ENCODE assay signal across 17 cellular contexts in the genomic region with DNA sequence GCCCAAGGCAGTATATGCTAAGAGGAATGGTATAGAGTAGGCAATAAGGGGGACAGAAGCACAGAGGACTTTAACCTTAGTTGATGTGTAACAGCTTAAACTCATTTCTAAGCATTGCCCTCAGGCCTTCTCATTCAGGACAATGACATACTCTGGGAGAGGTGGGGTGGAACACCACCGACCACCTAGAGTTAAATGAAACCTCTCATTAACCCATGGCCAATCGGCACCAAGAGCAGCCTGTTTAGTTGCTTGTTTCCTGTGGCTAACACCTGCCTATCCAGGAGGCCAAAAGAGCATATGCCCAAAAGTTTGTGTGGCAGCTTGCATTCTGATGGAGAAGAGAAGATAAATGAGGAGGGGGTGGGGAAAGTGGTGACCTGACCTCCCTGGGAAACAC. TPM values are rescaled to one million over a fixed set of nuclear protein-coding genes. Genes with fewer than 3 reads are reported as not detected.
DNase-seq lines count a peak whose midpoint lies in the region; ATAC-seq, FAIRE-seq and TF ChIP-seq lines count a peak whose summit lies in the region.
"Had no signal": no experiment of that assay in that cellular context is flagged by ENCODE, and none has a peak within 500 bp of the region (broad histone marks: within the 10 kb centered on the region; RNA-seq: fewer than 3 reads in every experiment).

No MANE protein-coding gene starts in this region.

- peak overlapping the region; percentile 33 for H3K4me3 Mint-ChIP-seq in Caco-2 (ENCODE audit: unreplicated experiment)
- H3K4me3 Mint-ChIP-seq in WTC11 = no peak overlapping the region
- peak overlapping the region in 2 of 3 experiments; percentile 9 to 47 for H3K4me3 Mint-ChIP-seq in nephron
- H3K4me3 Mint-ChIP-seq: CD4-positive, alpha-beta T cell had no signal

- H3K4me1 ChIP-seq in Caco-2 = peaks cover 34% of the 10 kb centered on the region
- H3K4me1 ChIP-seq: HAP-1 had no signal

- intact Hi-C loops in Caco-2 (cut with micrococcal nuclease; ENCODE audit: unreplicated experiment) = loop anchor here (1.0 kb wide), 1 partner anchor 29 kb away; no protein-coding TSS in a partner anchor

- no peak for TF ChIP-seq CTCF in Caco-2 (IDR thresholded peaks at IDR 0.05; ENCODE audit: insufficient read depth in 1 of 2, low read depth in 1 of 2, low read length in 1 of 2, severe bottlenecking in 1 of 2, unreplicated experiment in 1 of 2)
- no peak for TF ChIP-seq CTCF in WTC11 (IDR thresholded peaks at IDR 0.05)
- TF ChIP-seq CTCF in nephron (IDR thresholded peaks at IDR 0.05; ENCODE audit: unreplicated experiment in 3 of 3) = no peak

- H3K27me3 Mint-ChIP-seq in Caco-2 (ENCODE audit: insufficient read depth, unreplicated experiment) (no peaks in the 10 kb centered on the region), WTC11 (ENCODE audit: low read depth) (peaks cover 7% of the 10 kb centered on the region), nephron (ENCODE audit: low read depth) (no peaks in the 10 kb centered on the region)
- H3K27me3 Mint-ChIP-seq: CD4-positive, alpha-beta T cell had no signal

- ATAC-seq in WTC11 (peak; percentile 58), HG03045 (IDR thresholded peaks at IDR 0.05; ENCODE audit: unreplicated experiment) (no peak)
- ATAC-seq: HepG2 had no signal

- DNase-seq in Caco-2 = peak in 1 of 2 experiments; percentile 14
- peak; percentile 37 for DNase-seq in DMS 273 treated with DMSO at 0.1 percent for 48 hours (lab: John Stamatoyannopoulos, UW)
- no peak for DNase-seq in WTC11 (ENCODE audit: low spot score)
- no peak for DNase-seq in GM12891 (ENCODE audit: insufficient read length, low spot score)
- DNase-seq in NCI-H2196 treated with DMSO at 0.1 percent for 48 hours (lab: John Stamatoyannopoulos, UW; ENCODE audit: unreplicated experiment) = no peak
- no peak for DNase-seq in NCI-H1436 (lab: John Stamatoyannopoulos, UW)
- DNase-seq: ACHN; CD4-positive, alpha-beta T cell; DMS53 had no signal

- no peaks in the 10 kb centered on the region for H3K9me3 Mint-ChIP-seq in Caco-2 (ENCODE audit: unreplicated experiment)
- no peaks in the 10 kb centered on the region for H3K9me3 Mint-ChIP-seq in WTC11
- H3K9me3 Mint-ChIP-seq in nephron = no peaks in the 10 kb centered on the region
- H3K9me3 Mint-ChIP-seq: CD4-positive, alpha-beta T cell had no signal

- POLR2A ChIA-PET in Caco-2 (lab: Charles Lee) (no interaction called here), WTC11 (lab: Charles Lee) (no interaction called here)

- H3K36me3 ChIP-seq in Caco-2 (ENCODE audit: control insufficient read depth, insufficient read depth, low read length) = no peaks in the 10 kb centered on the region
- H3K36me3 ChIP-seq: BLaER1 treated with 17β-estradiol and CSF1 and Interleukin-3, amounts not matched to agents 10 nM and 100 nM; HAP-1 had no signal

- H3K4me3 ChIP-seq in Caco-2 (ENCODE audit: low read depth, low read length) = no peak overlapping the region
- H3K4me3 ChIP-seq: BLaER1 treated with 17β-estradiol and CSF1 and Interleukin-3, amounts not matched to agents 10 nM and 100 nM; HAP-1 had no signal

- CTCF ChIA-PET in Caco-2 (lab: Charles Lee) (interaction anchor here (1.7 kb wide), 1 partner anchor 17 kb away, joined by 5 read pairs; no protein-coding TSS in a partner anchor), WTC11 (lab: Charles Lee) (no interaction called here)

- H3K9me3 ChIP-seq in Caco-2 = no peaks in the 10 kb centered on the region
- H3K9me3 ChIP-seq: BLaER1 treated with 17β-estradiol and CSF1 and Interleukin-3, amounts not matched to agents 10 nM and 100 nM; HAP-1 had no signal

- no peaks in the 10 kb centered on the region for H3K27me3 ChIP-seq in Caco-2 (replicated peaks; ENCODE audit: control insufficient read depth, insufficient read depth, low read length)

- H3K27ac Mint-ChIP-seq in Caco-2 (ENCODE audit: unreplicated experiment) (peak overlapping the region; percentile 75), WTC11 (no peak overlapping the region), nephron (peak overlapping the region; percentile 96 to 98 (median 97))
- H3K27ac Mint-ChIP-seq: CD4-positive, alpha-beta T cell had no signal

- H3K4me1 Mint-ChIP-seq in Caco-2 (ENCODE audit: low read depth, unreplicated experiment) (peaks cover 32% of the 10 kb centered on the region), WTC11 (peaks cover 12% of the 10 kb centered on the region), nephron (peaks cover 62% of the 10 kb centered on the region)

- H3K36me3 Mint-ChIP-seq in Caco-2 (ENCODE audit: insufficient read depth, unreplicated experiment) (no peaks in the 10 kb centered on the region), WTC11 (no peaks in the 10 kb centered on the region), nephron (ENCODE audit: low read depth) (no peaks in the 10 kb centered on the region)

- no TSS peak for BruUV-seq in Caco-2 (replicated peaks; lab: Mats Ljungman, UMichigan)

- no peak for TF ChIP-seq POLR2A in GM12891 (IDR thresholded peaks at IDR 0.05; ENCODE audit: low read depth, low read length)

- FAIRE-seq in GM12891 (lab: Jason Lieb, UNC) = no peak
- FAIRE-seq: D721Med, H1, HepG2, HTR-8/SVneo had no signal

TF ChIP-seq in WTC11, 78 proteins besides CTCF, POLR2A, EP300 and RAD21 (continues in another document):
- TF ChIP-seq, protein P1, sequence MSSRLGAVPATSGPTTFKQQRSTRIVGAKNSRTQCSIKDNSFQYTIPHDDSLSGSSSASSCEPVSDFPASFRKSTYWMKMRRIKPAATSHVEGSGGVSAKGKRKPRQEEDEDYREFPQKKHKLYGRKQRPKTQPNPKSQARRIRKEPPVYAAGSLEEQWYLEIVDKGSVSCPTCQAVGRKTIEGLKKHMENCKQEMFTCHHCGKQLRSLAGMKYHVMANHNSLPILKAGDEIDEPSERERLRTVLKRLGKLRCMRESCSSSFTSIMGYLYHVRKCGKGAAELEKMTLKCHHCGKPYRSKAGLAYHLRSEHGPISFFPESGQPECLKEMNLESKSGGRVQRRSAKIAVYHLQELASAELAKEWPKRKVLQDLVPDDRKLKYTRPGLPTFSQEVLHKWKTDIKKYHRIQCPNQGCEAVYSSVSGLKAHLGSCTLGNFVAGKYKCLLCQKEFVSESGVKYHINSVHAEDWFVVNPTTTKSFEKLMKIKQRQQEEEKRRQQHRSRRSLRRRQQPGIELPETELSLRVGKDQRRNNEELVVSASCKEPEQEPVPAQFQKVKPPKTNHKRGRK (CRISPR knock-in tag; IDR thresholded peaks at IDR 0.05; ENCODE audit: borderline replicate concordance) = no peak
- TF ChIP-seq ETV6 (CRISPR knock-in tag; IDR thresholded peaks at IDR 0.05) (no peak), ZBTB21 (CRISPR knock-in tag; IDR thresholded peaks at IDR 0.05; ENCODE audit: borderline replicate concordance) (no peak), TCF7 (CRISPR knock-in tag; IDR thresholded peaks at IDR 0.05; ENCODE audit: low read depth) (no peak), ELF4 (CRISPR knock-in tag; IDR thresholded peaks at IDR 0.05; ENCODE audit: low read depth) (no peak)
- TF ChIP-seq, protein P2, sequence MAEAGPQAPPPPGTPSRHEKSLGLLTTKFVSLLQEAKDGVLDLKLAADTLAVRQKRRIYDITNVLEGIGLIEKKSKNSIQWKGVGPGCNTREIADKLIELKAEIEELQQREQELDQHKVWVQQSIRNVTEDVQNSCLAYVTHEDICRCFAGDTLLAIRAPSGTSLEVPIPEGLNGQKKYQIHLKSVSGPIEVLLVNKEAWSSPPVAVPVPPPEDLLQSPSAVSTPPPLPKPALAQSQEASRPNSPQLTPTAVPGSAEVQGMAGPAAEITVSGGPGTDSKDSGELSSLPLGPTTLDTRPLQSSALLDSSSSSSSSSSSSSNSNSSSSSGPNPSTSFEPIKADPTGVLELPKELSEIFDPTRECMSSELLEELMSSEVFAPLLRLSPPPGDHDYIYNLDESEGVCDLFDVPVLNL (CRISPR knock-in tag; IDR thresholded peaks at IDR 0.05; ENCODE audit: borderline replicate concordance, low read depth) = no peak

TF ChIP-seq in GM12891, 5 proteins besides CTCF, POLR2A, EP300 and RAD21:
- TF ChIP-seq TAF1 (IDR thresholded peaks at IDR 0.05; ENCODE audit: low read depth, low read length) (no peak), POU2F2 (IDR thresholded peaks at IDR 0.05; ENCODE audit: low read depth, low read length) (no peak), SPI1 (IDR thresholded peaks at IDR 0.05; ENCODE audit: low read depth, low read length) (no peak), PAX5 (IDR thresholded peaks at IDR 0.05; ENCODE audit: insufficient read depth, low read length, severe bottlenecking) (no peak), POLR2AphosphoS5 (IDR thresholded peaks at IDR 0.05; ENCODE audit: low read depth, low read length) (no peak)

RNA-seq across cellular contexts. Expression of a gene that starts 50.0 kb away (rescaled TPM):
- total RNA-seq in Caco-2 (2022) (37.6 and 41.0 TPM in 2 replicates), WTC11 (2021) (34.0 to 34.3 TPM (median 34.0 TPM) in 3 replicates)
- 22.7 TPM for polyA plus RNA-seq in GM12891 (2012; ENCODE audit: low read depth, missing spikeins)
